In genomic region chr19:3746371-3747056, GRCh38 we compare ENCODE assay signal across 23 cellular contexts. TPM values are rescaled to one million over a fixed set of nuclear protein-coding genes. Genes with fewer than 3 reads are reported as not detected.
"Had no signal": no experiment of that assay in that cellular context is flagged by ENCODE, and none has a peak within 500 bp of the region (broad histone marks: within the 10 kb centered on the region; RNA-seq: fewer than 3 reads in every experiment).

No MANE protein-coding gene starts in this region.

- H3K9me3 Mint-ChIP-seq: memory B cell, nephron progenitor cell, type B pancreatic cell had no signal

- H3K27me3 ChIP-seq: colonic mucosa, ovary, right atrium auricular region, suprapubic skin, thyroid gland had no signal

- H3K4me3 ChIP-seq: colonic mucosa, esophagus squamous epithelium, gastroesophageal sphincter, left ventricle myocardium inferior, lower lobe of right lung, ovary, right atrium auricular region, suprapubic skin, thyroid gland had no signal

- H3K36me3 ChIP-seq: ovary had no signal

- H3K4me3 Mint-ChIP-seq: memory B cell, naive B cell, nephron progenitor cell, type B pancreatic cell had no signal

- H3K27me3 Mint-ChIP-seq: memory B cell, naive B cell, type B pancreatic cell had no signal

- H3K9me3 ChIP-seq: colonic mucosa, esophagus squamous epithelium, gastroesophageal sphincter, left ventricle myocardium inferior, lower lobe of right lung, ovary, right atrium auricular region, suprapubic skin, thyroid gland had no signal

- DNase-seq: colonic mucosa; dermis blood vessel endothelial cell; esophagus squamous epithelium; foreskin fibroblast; kidney; left cardiac atrium; left ventricle myocardium inferior; lower lobe of right lung; naive B cell; nephron progenitor cell; nucleus accumbens; ovary; small intestine; stimulated activated CD4-positive, alpha-beta T cell treated with anti-CD3 and anti-CD28 coated beads, Interleukin-12 subunit alpha, Interleukin-12 subunit beta, amount 100 ng/mL, for 4 hours; stimulated activated naive CD8-positive, alpha-beta T cell treated with anti-CD3 and anti-CD28 coated beads, Interleukin-15, Interleukin-2, amounts not matched to agents 100 U/mL and 50 U/mL, for 24 hours; thyroid gland had no signal

- H3K36me3 Mint-ChIP-seq: type B pancreatic cell had no signal

- H3K27ac ChIP-seq: colonic mucosa, esophagus squamous epithelium, gastroesophageal sphincter, left ventricle myocardium inferior, lower lobe of right lung, ovary, right atrium auricular region, suprapubic skin, thyroid gland had no signal

- H3K27ac Mint-ChIP-seq: memory B cell, nephron progenitor cell, type B pancreatic cell had no signal

- H3K4me1 Mint-ChIP-seq: memory B cell, naive B cell, nephron progenitor cell had no signal

RNA-seq across cellular contexts. Expression of gene RAX2, which starts 25.5 kb away (rescaled TPM):
- total RNA-seq: colonic mucosa, dermis blood vessel endothelial cell, epithelial cell of proximal tubule, esophagus squamous epithelium, gastroesophageal sphincter, kidney, left cardiac atrium, left ventricle myocardium inferior, lower lobe of right lung, posterior vena cava, right atrium auricular region, suprapubic skin, thyroid gland had no signal

RNA-seq across cellular contexts. Expression of gene TJP3, which starts 38.3 kb away (rescaled TPM):
- total RNA-seq: left ventricle myocardium inferior had no signal
